20 cellular contexts compared by ENCODE assay signal in genomic region chrX:8867454-8867853, GRCh38.
A peak's percentile ranks its signal among the peaks of the same experiment; 100 is the strongest.
DNase-seq lines count a peak whose midpoint lies in the region; ATAC-seq and TF ChIP-seq lines count a peak whose summit lies in the region.
"Had no signal": no experiment of that assay in that cellular context is flagged by ENCODE, and none has a peak within 500 bp of the region (broad histone marks: within the 10 kb centered on the region; RNA-seq: fewer than 3 reads in every experiment).

No MANE protein-coding gene starts in this region.

- H3K27me3 Mint-ChIP-seq in brain: peaks cover 4% of the 10 kb centered on the region
- H3K27me3 Mint-ChIP-seq in activated naive CD4-positive, alpha-beta T cell treated with anti-CD3 and anti-CD28 coated beads for 36 hours (ENCODE audit: low read depth): peaks cover 5% of the 10 kb centered on the region

- H3K18ac ChIP-seq in IMR-90 (ENCODE audit: low read depth, low read length): peak overlapping the region; percentile 18; the same call in 1 of the 2 replicates
- H3K18ac ChIP-seq in mesenchymal stem cell (ENCODE audit: low read depth in 1 of 2, low read length in 2 of 2): no peak overlapping the region

- TF ChIP-seq CTCF in IMR-90 (conservative IDR thresholded peaks at IDR 0.05; ENCODE audit: low read depth, low read length): no peak
- TF ChIP-seq CTCF in brain (conservative IDR thresholded peaks at IDR 0.05): no peak

- ATAC-seq in IMR-90 (ENCODE audit: low read depth): no peak
- no peak for ATAC-seq in GM19023 (IDR thresholded peaks at IDR 0.05; ENCODE audit: unreplicated experiment)
- ATAC-seq: GM23338 had no signal

- peak overlapping the region in 1 of 5 experiments; percentile 31 for H3K4me3 Mint-ChIP-seq in brain
- H3K4me3 Mint-ChIP-seq in activated naive CD4-positive, alpha-beta T cell treated with anti-CD3 and anti-CD28 coated beads for 36 hours: no peak overlapping the region
- H3K4me3 Mint-ChIP-seq: GM23338; T-helper 1 cell treated with Interleukin-12 subunit alpha and Interleukin-12 subunit beta and Interleukin-4 antibody, amounts not matched to agents 30 μg/mL and 1 μg/mL, for 36 hours had no signal

- peaks cover 0 to 2% (median 0%) of the 10 kb centered on the region in 5 experiments for H3K9me3 Mint-ChIP-seq in brain
- H3K9me3 Mint-ChIP-seq in activated naive CD4-positive, alpha-beta T cell treated with anti-CD3 and anti-CD28 coated beads for 36 hours: no peaks in the 10 kb centered on the region
- H3K9me3 Mint-ChIP-seq: GM23338; T-helper 1 cell treated with Interleukin-12 subunit alpha and Interleukin-12 subunit beta and Interleukin-4 antibody, amounts not matched to agents 30 μg/mL and 1 μg/mL, for 36 hours had no signal

- H3K14ac ChIP-seq in IMR-90 (replicated peaks; ENCODE audit: low read depth, low read length) (no peak overlapping the region), mesenchymal stem cell (ENCODE audit: low read length in 2 of 2) (no peak overlapping the region)

- no peak overlapping the region for H3K4me2 ChIP-seq in IMR-90 (ENCODE audit: low read depth, low read length)
- H3K4me2 ChIP-seq in mesenchymal stem cell (ENCODE audit: low read length, poor library complexity, severe bottlenecking): no peak overlapping the region
- H3K4me2 ChIP-seq: GM23338 had no signal

- no peak overlapping the region for H3K4ac ChIP-seq in IMR-90 (ENCODE audit: low read depth, low read length)
- no peak overlapping the region for H3K4ac ChIP-seq in mesenchymal stem cell (ENCODE audit: low read depth in 1 of 2, low read length in 2 of 2)

- in situ Hi-C loops in IMR-90 (cut with MboI; ENCODE audit: low sequenced_read_pairs): no loop called here

- peaks cover 63% of the 10 kb centered on the region for H3K4me1 Mint-ChIP-seq in brain
- no peaks in the 10 kb centered on the region for H3K4me1 Mint-ChIP-seq in activated naive CD4-positive, alpha-beta T cell treated with anti-CD3 and anti-CD28 coated beads for 36 hours (ENCODE audit: low read depth)

- dilution Hi-C loops in IMR-90 (cut with HindIII; ENCODE audit: low sequenced_read_pairs, unreplicated experiment): no loop called here

- H3K4me1 ChIP-seq in IMR-90 (ENCODE audit: control insufficient read depth, insufficient read depth, low read length) (peaks cover 6% of the 10 kb centered on the region), mesenchymal stem cell (ENCODE audit: control insufficient read depth, insufficient read depth, low read depth, low read length) (peaks cover 4% of the 10 kb centered on the region)
- H3K4me1 ChIP-seq: Caco-2 had no signal

- no peaks in the 10 kb centered on the region for H4K20me1 ChIP-seq in IMR-90 (ENCODE audit: insufficient read depth, low read length)

- POLR2A ChIA-PET in IMR-90 (lab: Charles Lee; ENCODE audit: unreplicated experiment): no interaction called here

- no peaks in the 10 kb centered on the region; the same call in 1 of the 2 replicates for H3K9me1 ChIP-seq in IMR-90 (ENCODE audit: insufficient read depth, low read length)

- H4K8ac ChIP-seq in IMR-90 (ENCODE audit: low read depth in 2 of 2, low read length in 2 of 2) (peak overlapping the region in 1 of 2 experiments; percentile 14; a peak in 1 of 4 replicates), mesenchymal stem cell (ENCODE audit: low read length) (no peak overlapping the region)

- no peak for TF ChIP-seq RAD21 in IMR-90 (IDR thresholded peaks at IDR 0.05; ENCODE audit: low read length)

- H3K56ac ChIP-seq in IMR-90 (ENCODE audit: extremely low read depth, insufficient read depth, low read length): no peak overlapping the region

- no peak overlapping the region for H3K23ac ChIP-seq in IMR-90 (ENCODE audit: low read depth, low read length)
- no peak overlapping the region for H3K23ac ChIP-seq in mesenchymal stem cell (ENCODE audit: low read length in 2 of 2)

- WGBS in IMR-90 (ENCODE audit: extremely low coverage in 2 of 2, insufficient read length in 1 of 2), 2 experiments: no CpG with 5 or more reads among the region's 1 CpG
- 100% methylated on average over 1 of the region's 1 CpG for WGBS in mesenchymal stem cell

- H4K91ac ChIP-seq in IMR-90 (ENCODE audit: insufficient read depth, low read depth, low read length): peak overlapping the region; percentile 23; the same call in 1 of the 2 replicates
- no peak overlapping the region for H4K91ac ChIP-seq in mesenchymal stem cell (ENCODE audit: low read length)

- DNase-seq in DMS53 (lab: John Stamatoyannopoulos, UW) (peak; percentile 6), DMS53 treated with DMSO at 0.1 percent for 48 hours (lab: John Stamatoyannopoulos, UW; ENCODE audit: unreplicated experiment) (no peak), IMR-90 (peak; percentile 10), mesenchymal stem cell (peak; percentile 36), T-helper 2 cell (no peak)
- no peak for DNase-seq in activated naive CD4-positive, alpha-beta T cell treated with anti-CD3 and anti-CD28 coated beads for 36 hours
- DNase-seq: Caco-2, DMS79 treated with DMSO at 0.1 percent for 48 hours, GDM1, KBM-7, NCI-H1105 treated with DMSO at 0.1 percent for 48 hours, NCI-H187, NCI-H226, NCI-H526, SHP77 had no signal

- H3K27ac Mint-ChIP-seq in brain: peak overlapping the region in 4 of 5 experiments; percentile 19 to 81 (median 26)
- no peak overlapping the region for H3K27ac Mint-ChIP-seq in activated naive CD4-positive, alpha-beta T cell treated with anti-CD3 and anti-CD28 coated beads for 36 hours
- H3K27ac Mint-ChIP-seq: GM23338; T-helper 1 cell treated with Interleukin-12 subunit alpha and Interleukin-12 subunit beta and Interleukin-4 antibody, amounts not matched to agents 30 μg/mL and 1 μg/mL, for 36 hours had no signal

- H3K4me3 ChIP-seq in IMR-90 (ENCODE audit: insufficient read depth, low read depth, low read length) (no peak overlapping the region), mesenchymal stem cell (ENCODE audit: insufficient read depth in 1 of 2, low read depth in 1 of 2, low read length in 2 of 2) (no peak overlapping the region)
- H3K4me3 ChIP-seq: GM23338 had no signal

- no peak overlapping the region for H4K5ac ChIP-seq in IMR-90 (ENCODE audit: low read depth, low read length)

- H3K79me1 ChIP-seq in IMR-90 (ENCODE audit: low read depth in 1 of 2, low read length in 2 of 2): no peaks in the 10 kb centered on the region
- no peaks in the 10 kb centered on the region for H3K79me1 ChIP-seq in mesenchymal stem cell (replicated peaks; ENCODE audit: low read length, poor library complexity, severe bottlenecking)

- H3K9me3 ChIP-seq in IMR-90 (ENCODE audit: control insufficient read depth, insufficient read depth, low read length) (no peaks in the 10 kb centered on the region), mesenchymal stem cell (ENCODE audit: control insufficient read depth, low read length) (no peaks in the 10 kb centered on the region)
- H3K9me3 ChIP-seq: Caco-2 had no signal

- H3K27ac ChIP-seq in IMR-90 (ENCODE audit: insufficient read depth, low read length): peak overlapping the region; percentile 93; the same call in 1 of the 2 replicates
- H3K27ac ChIP-seq in mesenchymal stem cell (ENCODE audit: low read length, poor library complexity, severe bottlenecking): no peak overlapping the region
- H3K27ac ChIP-seq: 22Rv1 had no signal

- intact Hi-C loops in IMR-90 (cut with micrococcal nuclease): loop anchor here (5.0 to 10.0 kb wide), 2 partner anchors 477 to 595 kb away; no protein-coding TSS in a partner anchor
- intact Hi-C loops in activated naive CD4-positive, alpha-beta T cell treated with anti-CD3 and anti-CD28 coated beads for 36 hours (cut with micrococcal nuclease): loop anchor here (5.0 kb wide), 1 partner anchor 840 kb away; no protein-coding TSS in a partner anchor

- H2BK20ac ChIP-seq in IMR-90 (ENCODE audit: low read depth, low read length): 0 out of 2 replicates have a peak overlapping the region, but pooled peaks have one; percentile 50

- H2AK5ac ChIP-seq in IMR-90 (ENCODE audit: low read depth, low read length): no peak overlapping the region
- H2AK5ac ChIP-seq in mesenchymal stem cell (ENCODE audit: low read length, severe bottlenecking): no peak overlapping the region

- no peaks in the 10 kb centered on the region for H3K36me3 Mint-ChIP-seq in brain
- no peaks in the 10 kb centered on the region for H3K36me3 Mint-ChIP-seq in activated naive CD4-positive, alpha-beta T cell treated with anti-CD3 and anti-CD28 coated beads for 36 hours (ENCODE audit: low read depth)

- H2AK9ac ChIP-seq in IMR-90 (replicated peaks; ENCODE audit: low read depth, low read length, poor library complexity): no peak overlapping the region

- CTCF ChIA-PET in IMR-90 (lab: Yijun Ruan, JAX): no interaction called here
- CTCF ChIA-PET in activated naive CD4-positive, alpha-beta T cell treated with anti-CD3 and anti-CD28 coated beads for 36 hours (lab: Charles Lee): no interaction called here

- H2AFZ ChIP-seq in IMR-90 (replicated peaks; ENCODE audit: low read length, poor library complexity): no peak overlapping the region
- H2AFZ ChIP-seq in mesenchymal stem cell (ENCODE audit: low read depth, low read length): no peak overlapping the region
- H2AFZ ChIP-seq: GM23338 had no signal

- H2BK120ac ChIP-seq in IMR-90 (ENCODE audit: low read depth, low read length): no peak overlapping the region
- H2BK120ac ChIP-seq in mesenchymal stem cell (ENCODE audit: low read depth, low read length): no peak overlapping the region

- H3K27me3 ChIP-seq in IMR-90 (ENCODE audit: control insufficient read depth, insufficient read depth, low read length): no peaks in the 10 kb centered on the region
- H3K27me3 ChIP-seq in mesenchymal stem cell (ENCODE audit: control insufficient read depth in 1 of 2, insufficient read depth in 1 of 2, low read length in 2 of 2): peaks cover 0 to 6% of the 10 kb centered on the region in 2 experiments

- no peak overlapping the region for H3K9ac ChIP-seq in IMR-90 (ENCODE audit: low read depth, low read length)
- no peak overlapping the region for H3K9ac ChIP-seq in mesenchymal stem cell (ENCODE audit: low read length)

- TF ChIP-seq POLR2A in IMR-90 (IDR thresholded peaks at IDR 0.05; ENCODE audit: low read depth, low read length): no peak

- BruUV-seq in IMR-90 (replicated peaks; lab: Mats Ljungman, UMichigan): no TSS peak

- H3K36me3 ChIP-seq in IMR-90 (ENCODE audit: control insufficient read depth, insufficient read depth, low read length) (no peaks in the 10 kb centered on the region), mesenchymal stem cell (ENCODE audit: control insufficient read depth in 1 of 2, insufficient read depth in 2 of 2, low read depth in 1 of 2, low read length in 2 of 2) (no peaks in the 10 kb centered on the region)

- H2BK15ac ChIP-seq in IMR-90 (ENCODE audit: low read depth, low read length): peak overlapping the region; percentile 60; the same call in 2 of the 3 replicates
- no peak overlapping the region for H2BK15ac ChIP-seq in mesenchymal stem cell (ENCODE audit: low read depth, poor library complexity, severe bottlenecking)

- no peak overlapping the region for H2BK12ac ChIP-seq in mesenchymal stem cell (ENCODE audit: low read length in 2 of 2)

- H2BK5ac ChIP-seq in IMR-90 (ENCODE audit: low read depth, low read length, poor library complexity, severe bottlenecking): no peak overlapping the region
- H2BK5ac ChIP-seq in mesenchymal stem cell (ENCODE audit: low read depth, low read length, poor library complexity, severe bottlenecking): no peak overlapping the region

TF ChIP-seq in IMR-90, 13 proteins besides CTCF, POLR2A, EP300 and RAD21 (continues in another document):
- TF ChIP-seq CEBPB (IDR thresholded peaks at IDR 0.05; ENCODE audit: low read depth, low read length): no peak
- no peak for TF ChIP-seq FOS (IDR thresholded peaks at IDR 0.05; ENCODE audit: low read depth, low read length)

Comparison
In these comparisons a context has a peak if more than half of its experiments do, and no peak if none do; other contexts are left out.
1. DNase-seq: peak in DMS53 (single experiment), IMR-90 (single experiment) and mesenchymal stem cell (single experiment); none in DMS53 treated with DMSO at 0.1 percent for 48 hours (single experiment), T-helper 2 cell (0 of 5) and activated naive CD4-positive, alpha-beta T cell treated with anti-CD3 and anti-CD28 coated beads for 36 hours (single experiment).